In genomic region chr7:102748605-102749322, GRCh38 we compare ENCODE assay signal across 1 cellular context.
TF ChIP-seq lines count a peak whose summit lies in the region.
"Not testable (repeated sequence)": the region's sequence is repeated elsewhere in the genome, so short reads cannot be mapped to it uniquely, and the experiment has no call there.

Gene FAM185A (plus strand): TSS chr7:102748999. CDS start chr7:102749208, 209 bp downstream.

TF ChIP-seq in K562, 482 proteins besides CTCF, POLR2A, EP300 and RAD21 (continued from another document and continues in another):
- 0 out of 2 replicates have a peak, but pooled peaks have one; percentile 31 for TF ChIP-seq ZBTB12 (CRISPR knock-in tag; IDR thresholded peaks at IDR 0.05)
- 0 out of 2 replicates have a peak, but pooled peaks have one; percentile 69 for TF ChIP-seq ZNF76 (CRISPR knock-in tag; IDR thresholded peaks at IDR 0.05; ENCODE audit: borderline replicate concordance)
- peak; percentile 64; the same call in 1 of the 2 replicates for TF ChIP-seq TFAP4 (CRISPR knock-in tag; IDR thresholded peaks at IDR 0.05; ENCODE audit: borderline replicate concordance)
- peak; percentile 96 for TF ChIP-seq HCFC1 (IDR thresholded peaks at IDR 0.05; ENCODE audit: low read depth, low read length)
- peak; percentile 83 for TF ChIP-seq PRDM10 (IDR thresholded peaks at IDR 0.05; ENCODE audit: partially characterized antibody)
- TF ChIP-seq CSDE1 (IDR thresholded peaks at IDR 0.05): 0 out of 4 replicates have a peak, but pooled peaks of 1 of the 2 experiments have one; percentile 29
- peak in 1 of 2 experiments; percentile 97 for TF ChIP-seq AFF1 (IDR thresholded peaks at IDR 0.05; ENCODE audit: low read depth in 1 of 2, partially characterized antibody in 2 of 2)
- TF ChIP-seq USF1 (CRISPR knock-in tag; IDR thresholded peaks at IDR 0.05): peak; percentile 61
- TF ChIP-seq MYC (IDR thresholded peaks at IDR 0.05; ENCODE audit: low read depth, low read length): peak; percentile 61; the same call in 1 of the 2 replicates
- not testable (repeated sequence) for TF ChIP-seq MYC (CRISPR knock-in tag; IDR thresholded peaks at IDR 0.05; ENCODE audit: borderline replicate concordance, low read depth); MYNN (CRISPR knock-in tag; IDR thresholded peaks at IDR 0.05); ATF1 (CRISPR knock-in tag; IDR thresholded peaks at IDR 0.05)
- peak; percentile 66 for TF ChIP-seq GMEB1 (CRISPR knock-in tag; IDR thresholded peaks at IDR 0.05)
- peak; percentile 72; the same call in 1 of the 2 replicates for TF ChIP-seq E2F4 (CRISPR knock-in tag; IDR thresholded peaks at IDR 0.05; ENCODE audit: low read depth)
- TF ChIP-seq PKNOX1 (IDR thresholded peaks at IDR 0.05): 0 out of 2 replicates have a peak, but pooled peaks have one; percentile 27
- peak; percentile 86 to 97 for TF ChIP-seq E2F6 (IDR thresholded peaks at IDR 0.05; ENCODE audit: borderline replicate concordance in 1 of 2, extremely low read depth in 1 of 2, insufficient read depth in 1 of 2, insufficient read length in 1 of 2, low read depth in 1 of 2, low read length in 1 of 2, poor library complexity in 1 of 2, severe bottlenecking in 1 of 2)
- 0 out of 3 replicates have a peak, but pooled peaks of 1 of the 2 experiments have one; percentile 59 for TF ChIP-seq CBX3 (IDR thresholded peaks at IDR 0.05; ENCODE audit: borderline replicate concordance in 1 of 2, low read length in 2 of 2)
- peak; percentile 67; the same call in 1 of the 2 replicates for TF ChIP-seq ERF (CRISPR knock-in tag; IDR thresholded peaks at IDR 0.05)
- peak; percentile 48; the same call in 1 of the 2 replicates for TF ChIP-seq EP400 (IDR thresholded peaks at IDR 0.05)
- TF ChIP-seq SP2 (IDR thresholded peaks at IDR 0.05; ENCODE audit: extremely low read depth, low read depth, low read length, poor library complexity, severe bottlenecking): peak; percentile 72
- TF ChIP-seq CREM (IDR thresholded peaks at IDR 0.05; ENCODE audit: low read depth): peak; percentile 90
- TF ChIP-seq ZNF239 (CRISPR knock-in tag; IDR thresholded peaks at IDR 0.05): 0 out of 2 replicates have a peak, but pooled peaks have one; percentile 18
- peak; percentile 47 for TF ChIP-seq TAF1 (IDR thresholded peaks at IDR 0.05; ENCODE audit: control insufficient read depth, extremely low read depth, insufficient read depth, low read length, severe bottlenecking)
- TF ChIP-seq MYNN (IDR thresholded peaks at IDR 0.05): 0 out of 2 replicates have a peak, but pooled peaks have one; percentile 21
- peak; percentile 73; the same call in 1 of the 2 replicates for TF ChIP-seq BMI1 (IDR thresholded peaks at IDR 0.05; ENCODE audit: low read length)
- TF ChIP-seq RBM25 (IDR thresholded peaks at IDR 0.05; ENCODE audit: low read depth, low read length, severe bottlenecking): peak; percentile 86
- TF ChIP-seq SMC3 (conservative IDR thresholded peaks at IDR 0.05; ENCODE audit: insufficient read depth, low read depth, low read length): 0 out of 2 replicates have a peak, but pooled peaks have one; percentile 6
- TF ChIP-seq ATF1 (tag; IDR thresholded peaks at IDR 0.05): peak; percentile 83
- peak; percentile 76 for TF ChIP-seq CREB1 (IDR thresholded peaks at IDR 0.05)
- TF ChIP-seq CREB1 (CRISPR knock-in tag; IDR thresholded peaks at IDR 0.05): peak; percentile 81
- peak; percentile 65; the same call in 1 of the 2 replicates for TF ChIP-seq ZNF165 (CRISPR knock-in tag; IDR thresholded peaks at IDR 0.05; ENCODE audit: borderline replicate concordance)
- peak; percentile 84 to 94 for TF ChIP-seq SIX5 (IDR thresholded peaks at IDR 0.05; ENCODE audit: borderline replicate concordance in 1 of 2, insufficient read depth in 1 of 2, low read depth in 1 of 2, low read length in 2 of 2)
